In the genomic region with DNA sequence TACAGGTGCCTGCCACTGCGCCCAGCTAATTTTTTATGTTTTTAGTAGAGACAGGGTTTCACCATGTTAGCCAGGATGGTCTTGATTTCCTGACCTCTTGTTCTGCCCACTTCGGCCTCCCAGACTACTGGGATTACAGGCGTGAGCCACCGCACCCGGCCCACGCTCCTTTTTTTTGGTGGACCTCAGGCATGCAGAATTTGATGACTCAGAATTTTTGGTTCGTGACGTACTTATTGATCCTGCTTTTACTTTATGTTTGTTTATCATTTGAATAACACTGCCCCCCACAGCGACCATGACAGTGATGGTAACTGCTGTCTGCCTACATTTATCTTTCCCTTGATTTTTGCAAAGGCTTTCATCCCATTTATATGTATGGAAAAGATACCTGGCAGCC, we compare ENCODE assay signal across 8 cellular contexts. TPM values are rescaled to one million over a fixed set of nuclear protein-coding genes. Genes with fewer than 3 reads are reported as not detected.
DNase-seq lines count a peak whose midpoint lies in the region; ATAC-seq, FAIRE-seq and TF ChIP-seq lines count a peak whose summit lies in the region.
"Not testable (repeated sequence)": the region's sequence is repeated elsewhere in the genome, so short reads cannot be mapped to it uniquely, and the experiment has no call there.

No MANE protein-coding gene starts in this region.

- H3K4me3 Mint-ChIP-seq in endodermal cell = not testable (repeated sequence)

- peaks cover 19% of the 10 kb centered on the region for H3K36me3 Mint-ChIP-seq in endodermal cell (ENCODE audit: low read depth)

- H4K20me1 ChIP-seq in K562 (replicated peaks; ENCODE audit: control insufficient read depth, insufficient read depth, low read length) = not testable (repeated sequence)

- H3K4me1 Mint-ChIP-seq in endodermal cell = peaks cover 10% of the 10 kb centered on the region

- 70% methylated on average over 9 of the region's 9 CpGs for WGBS in K562 (ENCODE audit: insufficient coverage, low coverage, missing lambda C conversion rate)
- WGBS in endodermal cell (ENCODE audit: insufficient coverage in 1 of 2, insufficient read length in 1 of 2), 2 experiments = 88 to 96% methylated on average over 6 to 9 of the region's 9 CpGs

- POLR2A ChIA-PET in K562 (lab: Yijun Ruan, JAX) = not testable (repeated sequence)

- not testable (repeated sequence) for TF ChIP-seq POLR2A in K562 (conservative IDR thresholded peaks at IDR 0.05); gastrocnemius medialis (IDR thresholded peaks at IDR 0.05)

- H3K9me3 Mint-ChIP-seq in endodermal cell = not testable (repeated sequence)

- H3K79me2 ChIP-seq in K562 (ENCODE audit: control insufficient read depth, insufficient read depth, low read length) = not testable (repeated sequence)

- not testable (repeated sequence) for BruUV-seq in K562 (replicated peaks; lab: Mats Ljungman, UMichigan)

- H3K4me2 ChIP-seq in K562 (ENCODE audit: insufficient read depth, low read length) = not testable (repeated sequence)

- not testable (repeated sequence) for H3K36me3 ChIP-seq in RWPE2 (ENCODE audit: low read depth); K562 (ENCODE audit: control insufficient read depth, insufficient read depth, low read length); endodermal cell (ENCODE audit: control insufficient read depth, insufficient read depth, low read length); gastrocnemius medialis

- TF ChIP-seq RAD21 in K562 (CRISPR knock-in tag; conservative IDR thresholded peaks at IDR 0.05 in 1 of 2, IDR thresholded peaks at IDR 0.05 in 1 of 2) = not testable (repeated sequence)

- DNase-seq in HCEC 1CT (peak; percentile 71), RWPE2 (ENCODE audit: low spot score) (peak; percentile 14), astrocyte of the cerebellum (ENCODE audit: low read depth) (peak; percentile 8), endodermal cell (peak; percentile 34), iris pigment epithelial cell (ENCODE audit: low read depth) (peak; percentile 71), non-pigmented ciliary epithelial cell (ENCODE audit: low read depth) (peak; percentile 26)
- not testable (repeated sequence) for DNase-seq in K562 (ENCODE audit: extremely low read depth in 1 of 4, low spot score in 3 of 4); gastrocnemius medialis

- H2AFZ ChIP-seq in K562 (ENCODE audit: low read depth, low read length) = not testable (repeated sequence)

- H3K27ac Mint-ChIP-seq in endodermal cell = not testable (repeated sequence)

- not testable (repeated sequence) for H3K4me1 ChIP-seq in RWPE2 (ENCODE audit: insufficient read depth, poor library complexity, severe bottlenecking); K562 (replicated peaks in 1 of 2; ENCODE audit: control insufficient read depth in 2 of 2, insufficient read depth in 2 of 2, low read length in 2 of 2); endodermal cell (ENCODE audit: control insufficient read depth, insufficient read depth, low read length)
- H3K4me1 ChIP-seq in gastrocnemius medialis = peaks cover 13 to 32% of the 10 kb centered on the region in 2 donors

- H3K9me1 ChIP-seq in K562 (ENCODE audit: control insufficient read depth, insufficient read depth, low read length) = not testable (repeated sequence)

- H3K9ac ChIP-seq in K562 (ENCODE audit: insufficient read depth in 1 of 2, low read depth in 2 of 2, low read length in 2 of 2); endodermal cell (ENCODE audit: extremely low read depth, low read length, poor library complexity, severe bottlenecking): not testable (repeated sequence)

- ATAC-seq in RWPE2 (ENCODE audit: low read depth); K562; gastrocnemius medialis: not testable (repeated sequence)

- not testable (repeated sequence) for TF ChIP-seq CTCF in RWPE2 (IDR thresholded peaks at IDR 0.05; ENCODE audit: poor library complexity, severe bottlenecking); astrocyte of the cerebellum (IDR thresholded peaks at IDR 0.05; ENCODE audit: low read depth, low read length, missing control alignments); K562 (IDR thresholded peaks at IDR 0.05 in 2 of 3, conservative IDR thresholded peaks at IDR 0.05 in 1 of 3; ENCODE audit: insufficient read depth in 2 of 3, low read depth in 1 of 3, low read length in 3 of 3); endodermal cell (conservative IDR thresholded peaks at IDR 0.05); gastrocnemius medialis (IDR thresholded peaks at IDR 0.05 in 4 of 5, conservative IDR thresholded peaks at IDR 0.05 in 1 of 5)

- H3K9me3 ChIP-seq in RWPE2 (ENCODE audit: severe bottlenecking); K562 (replicated peaks; ENCODE audit: control insufficient read depth, insufficient read depth, low read depth, low read length); endodermal cell (ENCODE audit: control insufficient read depth, low read length); gastrocnemius medialis: not testable (repeated sequence)

- in situ Hi-C loops in astrocyte of the cerebellum (cut with HindIII; ENCODE audit: low sequenced_read_pairs); gastrocnemius medialis (cut with MboI; ENCODE audit: low sequenced_read_pairs in 4 of 4): not testable (repeated sequence)
- in situ Hi-C loops in K562 (cut with MboI) = loop anchor here (5.0 kb wide), 2 partner anchors 234 to 1816 kb away; no protein-coding TSS in a partner anchor

- not testable (repeated sequence) for TF ChIP-seq EP300 in K562 (IDR thresholded peaks at IDR 0.05; ENCODE audit: low read length)

- FAIRE-seq in K562 (lab: Jason Lieb, UNC) = not testable (repeated sequence)

- not testable (repeated sequence) for H3K4me3 ChIP-seq in RWPE2 (ENCODE audit: severe bottlenecking); astrocyte of the cerebellum (ENCODE audit: low read depth, low read length); K562; endodermal cell (ENCODE audit: low read length); gastrocnemius medialis

- not testable (repeated sequence) for H3K27me3 Mint-ChIP-seq in endodermal cell (ENCODE audit: insufficient read depth)

- intact Hi-C loops in K562 (cut with micrococcal nuclease); gastrocnemius medialis (cut with DNase I; ENCODE audit: low total_unique reads): not testable (repeated sequence)

- not testable (repeated sequence) for H3K27me3 ChIP-seq in RWPE2 (ENCODE audit: insufficient read depth, poor library complexity, severe bottlenecking); K562 (ENCODE audit: control insufficient read depth in 2 of 2, insufficient read depth in 2 of 2, low read length in 2 of 2); endodermal cell (ENCODE audit: control insufficient read depth, insufficient read depth, low read length, poor library complexity, severe bottlenecking); gastrocnemius medialis

- H3K27ac ChIP-seq in RWPE2 (ENCODE audit: poor library complexity, severe bottlenecking); K562 (ENCODE audit: extremely low read depth, low read depth, low read length); endodermal cell (ENCODE audit: low read depth, low read length): not testable (repeated sequence)
- peak overlapping the region; percentile 72 to 88 (median 78) for H3K27ac ChIP-seq in gastrocnemius medialis

- CTCF ChIA-PET in K562 (lab: Yijun Ruan, JAX; ENCODE audit: low intra/inter-chr PET ratio) = not testable (repeated sequence)

TF ChIP-seq in K562, 482 proteins besides CTCF, POLR2A, EP300 and RAD21:
- peak; percentile 72 for TF ChIP-seq MAFG (tag; conservative IDR thresholded peaks at IDR 0.05)
- peak; percentile 67 for TF ChIP-seq MAFF (IDR thresholded peaks at IDR 0.05; ENCODE audit: low read length)
- TF ChIP-seq MAFK (IDR thresholded peaks at IDR 0.05; ENCODE audit: low read length) = peak; percentile 63; the same call in 1 of the 2 replicates
- TF ChIP-seq ZNF316 (IDR thresholded peaks at IDR 0.05) = peak; percentile 90
- peak; percentile 72 for TF ChIP-seq C11orf30 (IDR thresholded peaks at IDR 0.05; ENCODE audit: low read depth)

RNA-seq across cellular contexts. Expression of a gene that starts 23.9 kb away (rescaled TPM):
- 3.9 and 9.8 TPM in 2 replicates for total RNA-seq in K562 (2011; cell fraction: chromatin; rRNA removed; ENCODE audit: low replicate concordance)
- total RNA-seq in K562 (2011; cell fraction: nucleolus; rRNA removed) = 6.5 and 7.2 TPM in 2 replicates
- total RNA-seq in K562 (2011; cell fraction: nucleoplasm; rRNA removed) = 5.3 TPM in 2 replicates
- total RNA-seq in K562 (2014; rRNA removed) (4.4 and 5.1 TPM in 2 replicates), K562 (2014; rRNA removed; fragmentation: Illumina TruSeq; extraction: Trizol) (1.8 and 2.1 TPM in 2 replicates), K562 (2015; rRNA removed; fragmentation: Illumina TruSeq; extraction: Trizol) (3.8 and 4.0 TPM in 2 replicates), K562 (2021) (13.4 and 13.9 TPM in 2 replicates), endodermal cell (100 to 1,000 TPM in 1 of 2 donors, 10 to 100 TPM in 1; 96.5 to 116 TPM), gastrocnemius medialis (100 to 1,000 TPM; 145 to 334 (median 243) TPM)
- polyA plus RNA-seq in K562 (2011; rRNA removed) (1.5 and 2.6 TPM in 2 replicates), K562 (2014; fragmentation: Illumina TruSeq; extraction: Trizol) (2.3 and 2.7 TPM in 2 replicates), K562 (2014; fragmentation: Nextera tagmentation; extraction: Ambion mirVana) (under 1 TPM in 1 of 2 experiments, not detected in 1; 0.17 TPM), K562 (2014; rRNA removed) (3.7 and 5.1 TPM in 2 replicates)
- 2.0 and 6.4 TPM in 2 replicates for polyA plus RNA-seq in K562 (2011; cell fraction: cytosol; rRNA removed)
- 1.7 and 3.6 TPM in 2 replicates for polyA plus RNA-seq in K562 (2011; cell fraction: nucleus; rRNA removed)
- polyA plus RNA-seq in K562 (2012) = 2.9 and 3.9 TPM in 2 replicates
- 2.7 and 8.3 TPM in 2 replicates for polyA minus RNA-seq in K562 (2011; rRNA and poly(A)+ RNA removed)
- 7.7 and 11.6 TPM in 2 replicates for polyA minus RNA-seq in K562 (2011; cell fraction: cytosol; rRNA and poly(A)+ RNA removed)
- polyA minus RNA-seq in K562 (2011; cell fraction: nucleus; rRNA and poly(A)+ RNA removed) = 1.9 and 2.0 TPM in 2 replicates
- 24.2 TPM for polyA plus RNA-seq in endodermal cell (2013, experiment 1 of 2)
- 26.7 TPM for polyA plus RNA-seq in endodermal cell (2013, experiment 2 of 2)

Comparison
In these comparisons a context has a peak if more than half of its experiments do, and no peak if none do; other contexts are left out.
1. RNA of a gene that starts 23.9 kb away (total RNA-seq): 145 to 334 TPM in gastrocnemius medialis and 96.5 to 116 TPM in endodermal cell; 1.8 to 13.9 TPM in K562; every median in the first group is over 4 times any median in the second.